ENCODE assay signal across 14 cellular contexts in genomic region chr20:17647391-17648305, GRCh38. TPM values are rescaled to one million over a fixed set of nuclear protein-coding genes. Genes with fewer than 3 reads are reported as not detected.
DNase-seq lines count a peak whose midpoint lies in the region; ATAC-seq, FAIRE-seq and TF ChIP-seq lines count a peak whose summit lies in the region.
"Had no signal": no experiment of that assay in that cellular context is flagged by ENCODE, and none has a peak within 500 bp of the region (broad histone marks: within the 10 kb centered on the region; RNA-seq: fewer than 3 reads in every experiment).

No MANE protein-coding gene starts in this region.

- no peaks in the 10 kb centered on the region for H3K9me3 ChIP-seq in Loucy (ENCODE audit: insufficient read depth, low read depth, low read length)

- peaks cover 3% of the 10 kb centered on the region; the same call in 1 of the 2 replicates for H3K36me3 ChIP-seq in Loucy (ENCODE audit: insufficient read depth, low read length)

- peak overlapping the region; percentile 36 for H3K4me2 ChIP-seq in Loucy (ENCODE audit: low read depth, low read length, poor library complexity, severe bottlenecking)

- no peaks in the 10 kb centered on the region for H3F3A ChIP-seq in Loucy (ENCODE audit: low read depth)

- H2AFZ ChIP-seq in Loucy (ENCODE audit: low read length): no peak overlapping the region

- no peaks in the 10 kb centered on the region for H3K27me3 Mint-ChIP-seq in chondrocyte (ENCODE audit: low read depth)
- no peaks in the 10 kb centered on the region for H3K27me3 Mint-ChIP-seq in stimulated activated memory B cell treated with anti-CD40 and anti-IgM and Interleukin-4, amounts not matched to agents 10 μg/mL and 1 μg/mL and 100 μg/mL, for 72 hours

- DNase-seq in chondrocyte (ENCODE audit: low spot score) (peak; percentile 72), mesenteric fat pad (ENCODE audit: low spot score) (peak; percentile 83), HuH-7.5 (ENCODE audit: low spot score) (no peak), HT-29 (ENCODE audit: low spot score) (no peak), D721Med (ENCODE audit: insufficient read length, low spot score) (no peak)
- DNase-seq: stimulated activated CD4-positive, alpha-beta T cell treated with anti-CD3 and anti-CD28 coated beads, Interleukin-4, amount 100 ng/mL, for 24 hours; stimulated activated naive CD4-positive, alpha-beta T cell had no signal

- H3K79me2 ChIP-seq in Loucy (ENCODE audit: insufficient read depth, low read length): peaks cover 55% of the 10 kb centered on the region; the same call in 1 of the 2 replicates

- ATAC-seq in stimulated activated memory B cell treated with anti-CD40 and anti-IgM and Interleukin-4, amounts not matched to agents 10 μg/mL and 1 μg/mL and 100 μg/mL, for 72 hours: peak; percentile 4
- no peak for ATAC-seq in HG03280 (IDR thresholded peaks at IDR 0.05; ENCODE audit: unreplicated experiment)

- peaks cover 4% of the 10 kb centered on the region for H3K36me3 Mint-ChIP-seq in chondrocyte (ENCODE audit: low read depth)
- no peaks in the 10 kb centered on the region for H3K36me3 Mint-ChIP-seq in stimulated activated memory B cell treated with anti-CD40 and anti-IgM and Interleukin-4, amounts not matched to agents 10 μg/mL and 1 μg/mL and 100 μg/mL, for 72 hours
- H3K36me3 Mint-ChIP-seq: activated naive CD4-positive, alpha-beta T cell treated with anti-CD3 and anti-CD28 coated beads, Interleukin-2, amount 50 U/mL, for 72 hours had no signal

- TF ChIP-seq CTCF in Loucy (conservative IDR thresholded peaks at IDR 0.05; ENCODE audit: low read length) (no peak), chondrocyte (IDR thresholded peaks at IDR 0.05) (no peak), D721Med (IDR thresholded peaks at IDR 0.05; ENCODE audit: insufficient read depth, missing control alignments) (no peak)

- no peak for FAIRE-seq in D721Med (lab: Jason Lieb, UNC)
- FAIRE-seq: GM12891 had no signal

- no peaks in the 10 kb centered on the region for H3K27me3 ChIP-seq in Loucy (ENCODE audit: insufficient read depth, low read length, poor library complexity, severe bottlenecking)

- H3K9ac ChIP-seq in Loucy (ENCODE audit: low read depth, low read length, poor library complexity, severe bottlenecking): peak overlapping the region; percentile 47

- H3K27ac Mint-ChIP-seq in chondrocyte (ENCODE audit: unreplicated experiment): peak overlapping the region; percentile 91
- H3K27ac Mint-ChIP-seq in stimulated activated memory B cell treated with anti-CD40 and anti-IgM and Interleukin-4, amounts not matched to agents 10 μg/mL and 1 μg/mL and 100 μg/mL, for 72 hours: no peak overlapping the region

- no peak overlapping the region for H3K4me3 ChIP-seq in Loucy (ENCODE audit: low read length, poor library complexity, severe bottlenecking)
- H3K4me3 ChIP-seq: lung had no signal

- peaks cover 95% of the 10 kb centered on the region for H3K4me1 Mint-ChIP-seq in chondrocyte (ENCODE audit: low read depth)
- peaks cover 13% of the 10 kb centered on the region for H3K4me1 Mint-ChIP-seq in stimulated activated memory B cell treated with anti-CD40 and anti-IgM and Interleukin-4, amounts not matched to agents 10 μg/mL and 1 μg/mL and 100 μg/mL, for 72 hours

- H3K4me3 Mint-ChIP-seq in chondrocyte (ENCODE audit: unreplicated experiment): no peak overlapping the region
- no peak overlapping the region for H3K4me3 Mint-ChIP-seq in stimulated activated memory B cell treated with anti-CD40 and anti-IgM and Interleukin-4, amounts not matched to agents 10 μg/mL and 1 μg/mL and 100 μg/mL, for 72 hours

- H3K9me2 ChIP-seq in Loucy (replicated peaks; ENCODE audit: low read depth, low read length): no peaks in the 10 kb centered on the region

- H4K20me1 ChIP-seq in Loucy (ENCODE audit: insufficient read depth, low read length, poor library complexity, severe bottlenecking): no peaks in the 10 kb centered on the region

- no peaks in the 10 kb centered on the region for H3K9me3 Mint-ChIP-seq in chondrocyte (ENCODE audit: low read depth)
- H3K9me3 Mint-ChIP-seq in stimulated activated memory B cell treated with anti-CD40 and anti-IgM and Interleukin-4, amounts not matched to agents 10 μg/mL and 1 μg/mL and 100 μg/mL, for 72 hours: no peaks in the 10 kb centered on the region
- H3K9me3 Mint-ChIP-seq: activated naive CD4-positive, alpha-beta T cell treated with anti-CD3 and anti-CD28 coated beads, Interleukin-2, amount 50 U/mL, for 72 hours had no signal

- H3K4me1 ChIP-seq in Loucy (ENCODE audit: insufficient read depth, low read length, poor library complexity, severe bottlenecking): peaks cover 36% of the 10 kb centered on the region

RNA-seq across cellular contexts. Expression of gene RRBP1, which starts 34.4 kb away (rescaled TPM):
- 459 to 621 TPM (median 460 TPM) in 3 replicates for total RNA-seq in chondrocyte
- 170 TPM for total RNA-seq in mesenteric fat pad
- total RNA-seq in HT-29 (2014; rRNA removed; shearing (Covaris generic)): 93.6 and 101 TPM in 2 replicates

RNA-seq across cellular contexts. Expression of gene BANF2, which starts 52.1 kb away (rescaled TPM):
- total RNA-seq in chondrocyte: not detected in 3 replicates
- not detected for total RNA-seq in mesenteric fat pad
- total RNA-seq in HT-29 (2014; rRNA removed; shearing (Covaris generic)): not detected in 2 replicates
- total RNA-seq: activated naive CD4-positive, alpha-beta T cell treated with anti-CD3 and anti-CD28 coated beads, Interleukin-2, amount 50 U/mL, for 72 hours; LHCN-M2; lung had no signal

Comparison
In these comparisons a context has a peak if more than half of its experiments do, and no peak if none do; other contexts are left out.
1. DNase-seq: peak in chondrocyte (single experiment) and mesenteric fat pad (single experiment); none in HuH-7.5 (single experiment), HT-29 (single experiment) and D721Med (single experiment).